ENCODE assay signal across 26 cellular contexts in the genomic region with DNA sequence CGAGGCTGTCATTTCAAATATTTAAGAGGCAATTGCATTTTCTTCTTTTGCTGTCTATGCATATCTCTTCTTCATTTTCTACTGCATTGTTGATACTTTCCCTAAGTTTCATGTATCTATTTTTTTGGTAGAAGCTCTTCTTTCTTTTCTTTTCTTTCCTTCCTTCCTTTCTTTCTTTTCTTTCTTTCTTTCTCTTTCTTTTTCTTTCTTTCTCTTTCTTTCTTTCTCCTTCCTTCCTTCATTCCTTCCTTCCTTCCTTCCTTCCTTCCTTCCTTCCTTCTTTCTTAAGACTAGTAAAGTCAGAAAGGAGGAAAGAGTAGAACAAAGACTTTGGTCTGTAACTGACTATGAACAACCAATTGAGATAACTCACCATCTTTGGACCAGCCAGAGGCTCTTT.
"Had no signal": no experiment of that assay in that cellular context is flagged by ENCODE, and none has a peak within 500 bp of the region (broad histone marks: within the 10 kb centered on the region; RNA-seq: fewer than 3 reads in every experiment).

No MANE protein-coding gene starts in this region.

- H3K27ac Mint-ChIP-seq: natural killer cell; progenitor cell of endocrine pancreas; stimulated activated effector memory CD8-positive, alpha-beta T cell treated with anti-CD3 and anti-CD28 coated beads, Interleukin-12 subunit alpha, Interleukin-12 subunit beta, amount 100 ng/mL, for 72 hours; stimulated activated naive B cell treated with anti-CD40 and anti-IgM and Interleukin-4, amounts not matched to agents 10 μg/mL and 1 μg/mL and 100 μg/mL, for 72 hours; stimulated activated naive CD8-positive, alpha-beta T cell treated with anti-CD3 and anti-CD28 coated beads, Interleukin-15, Interleukin-2, amounts not matched to agents 100 ng/mL and 50 ng/mL, for 24 hours had no signal

- H3K4me3 Mint-ChIP-seq: natural killer cell; nephron; stimulated activated effector memory CD8-positive, alpha-beta T cell treated with anti-CD3 and anti-CD28 coated beads, Interleukin-12 subunit alpha, Interleukin-12 subunit beta, amount 100 ng/mL, for 72 hours; stimulated activated naive B cell treated with anti-CD40 and anti-IgM and Interleukin-4, amounts not matched to agents 10 μg/mL and 1 μg/mL and 100 μg/mL, for 72 hours; stimulated activated naive CD8-positive, alpha-beta T cell treated with anti-CD3 and anti-CD28 coated beads, Interleukin-15, Interleukin-2, amounts not matched to agents 100 ng/mL and 50 ng/mL, for 24 hours had no signal

- H3K27me3 Mint-ChIP-seq: progenitor cell of endocrine pancreas had no signal

- FAIRE-seq: pancreas, small intestine had no signal

- H3K9me3 ChIP-seq: neutrophil, pancreas, right lobe of liver, thyroid gland had no signal

- DNase-seq: natural killer cell; nucleus accumbens; pancreas; psoas muscle; right cardiac atrium; right lobe of liver; sigmoid colon; small intestine; stimulated activated CD4-positive, alpha-beta T cell treated with anti-CD3 and anti-CD28 coated beads, Interleukin-15, amount 100 ng/mL, for 24 hours; stimulated activated CD4-positive, alpha-beta T cell treated with anti-CD3 and anti-CD28 coated beads, Interleukin-2, amount 100 ng/mL, for 24 hours; stimulated activated CD4-positive, alpha-beta T cell treated with anti-CD3 and anti-CD28 coated beads, Interleukin-2, amount 100 ng/mL, for 48 hours; stimulated activated CD4-positive, alpha-beta T cell treated with anti-CD3 and anti-CD28 coated beads, Interleukin-4, amount 100 ng/mL, for 24 hours; stimulated activated naive B cell treated with anti-CD40 and anti-IgM and Interleukin-4, amounts not matched to agents 10 μg/mL and 1 μg/mL and 100 μg/mL, for 72 hours; stimulated activated naive CD4-positive, alpha-beta T cell treated with Interleukin-2 at 50 U/mL for 16 hours; stomach; thyroid gland; trophoblast cell; upper lobe of left lung had no signal

- H3K36me3 Mint-ChIP-seq: stimulated activated effector memory CD8-positive, alpha-beta T cell treated with anti-CD3 and anti-CD28 coated beads, Interleukin-12 subunit alpha, Interleukin-12 subunit beta, amount 100 ng/mL, for 72 hours had no signal

- H3K4me1 ChIP-seq: pancreas, psoas muscle, right lobe of liver, sigmoid colon, stomach, thyroid gland, upper lobe of left lung had no signal

- H3K36me3 ChIP-seq: neutrophil, pancreas, right lobe of liver, sigmoid colon, thyroid gland, tibial nerve had no signal

- H3K4me3 ChIP-seq: pancreas, psoas muscle, right lobe of liver, sigmoid colon, stomach, thoracic aorta, thyroid gland, tibial nerve, upper lobe of left lung, vagina had no signal

- H3K27me3 ChIP-seq: neutrophil, pancreas, right lobe of liver, sigmoid colon, thyroid gland, tibial nerve, upper lobe of left lung, vagina had no signal

- H3K27ac ChIP-seq: neutrophil, pancreas, psoas muscle, right lobe of liver, sigmoid colon, stomach, thoracic aorta, thyroid gland, tibial nerve, upper lobe of left lung, vagina had no signal

- ATAC-seq: natural killer cell; pancreas; psoas muscle; right cardiac atrium; right lobe of liver; stimulated activated effector memory CD8-positive, alpha-beta T cell treated with anti-CD3 and anti-CD28 coated beads, Interleukin-12 subunit alpha, Interleukin-12 subunit beta, amount 100 ng/mL, for 72 hours; stimulated activated naive B cell treated with anti-CD40 and anti-IgM and Interleukin-4, amounts not matched to agents 10 μg/mL and 1 μg/mL and 100 μg/mL, for 72 hours had no signal
